In the genomic region with DNA sequence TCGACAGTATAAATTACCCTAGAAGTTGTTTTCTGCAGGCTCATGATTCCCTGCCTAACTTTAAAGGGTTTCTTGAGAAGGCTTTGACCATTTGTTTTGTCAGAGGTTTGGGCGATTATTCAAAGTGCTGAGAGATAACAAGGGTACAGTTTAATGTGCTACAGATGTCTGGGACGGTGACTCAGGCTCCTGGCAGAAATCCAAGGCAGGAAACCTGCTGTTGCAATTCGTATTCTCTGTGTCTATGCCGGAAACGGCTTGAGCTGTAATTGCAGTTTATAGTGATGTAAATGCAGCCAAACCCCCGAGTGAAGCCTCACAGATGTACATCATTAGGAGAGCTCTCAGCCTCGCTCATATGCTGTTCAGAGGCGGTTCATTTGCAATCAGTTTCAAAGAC, we compare ENCODE assay signal across 8 cellular contexts.
DNase-seq lines count a peak whose midpoint lies in the region; ATAC-seq, FAIRE-seq and TF ChIP-seq lines count a peak whose summit lies in the region.

No MANE protein-coding gene starts in this region.

- no peak overlapping the region for H2AK9ac ChIP-seq in IMR-90 (replicated peaks; ENCODE audit: low read depth, low read length, poor library complexity)

- no peak overlapping the region for H3K23ac ChIP-seq in IMR-90 (ENCODE audit: low read depth, low read length)

- no peak overlapping the region for H4K8ac ChIP-seq in IMR-90 (ENCODE audit: low read depth in 2 of 2, low read length in 2 of 2)

- H3K18ac ChIP-seq in IMR-90 (ENCODE audit: low read depth, low read length) = no peak overlapping the region

- H2BK15ac ChIP-seq in IMR-90 (ENCODE audit: low read depth, low read length) = no peak overlapping the region

- peaks cover 18% of the 10 kb centered on the region for H3K4me1 Mint-ChIP-seq in astrocyte (ENCODE audit: low read depth, unreplicated experiment)

- no peak overlapping the region for H2AK5ac ChIP-seq in IMR-90 (ENCODE audit: low read depth, low read length)

- no peak overlapping the region for H2BK20ac ChIP-seq in IMR-90 (ENCODE audit: low read depth, low read length)

- H3K27ac Mint-ChIP-seq in astrocyte (ENCODE audit: unreplicated experiment) = peak overlapping the region; percentile 73

- DNase-seq in ELR (ENCODE audit: low read depth) (peak; percentile 87), IMR-90 (peak; percentile 92), NOMO-1 treated with dmso at 0.1 percent for 144 hours (lab: John Stamatoyannopoulos, UW; ENCODE audit: unreplicated experiment) (peak; percentile 90), astrocyte (ENCODE audit: low read depth) (peak; percentile 99), iPS DF 19.7 (ENCODE audit: low read depth, low spot score) (peak; percentile 76), activated gamma-delta T cell (lab: John Stamatoyannopoulos, UW) (no peak)
- peak; percentile 62 for DNase-seq in stimulated activated CD4-positive, alpha-beta T cell treated with anti-CD3 and anti-CD28 coated beads, Interleukin-15, amount 100 ng/mL, for 24 hours

- H3K4me2 ChIP-seq in IMR-90 (ENCODE audit: low read depth, low read length) (peak overlapping the region; percentile 5; the same call in 1 of the 2 replicates), astrocyte (ENCODE audit: low read length) (peak overlapping the region; percentile 72)

- no peak overlapping the region for H3K4me3 Mint-ChIP-seq in astrocyte (ENCODE audit: unreplicated experiment)

- H3K36me3 ChIP-seq in IMR-90 (ENCODE audit: control insufficient read depth, insufficient read depth, low read length) (no peaks in the 10 kb centered on the region), astrocyte (ENCODE audit: insufficient read depth, low read length) (no peaks in the 10 kb centered on the region)

- H3K4me3 ChIP-seq in IMR-90 (ENCODE audit: insufficient read depth, low read depth, low read length) (no peak overlapping the region), astrocyte (ENCODE audit: insufficient read depth, low read depth, low read length) (no peak overlapping the region)

- no peak for TF ChIP-seq CTCF in IMR-90 (conservative IDR thresholded peaks at IDR 0.05; ENCODE audit: low read depth, low read length)
- TF ChIP-seq CTCF in astrocyte (IDR thresholded peaks at IDR 0.05; ENCODE audit: insufficient read depth, low read depth, low read length) = no peak

- H3K56ac ChIP-seq in IMR-90 (ENCODE audit: extremely low read depth, insufficient read depth, low read length) = no peak overlapping the region

- no peaks in the 10 kb centered on the region for H3K36me3 Mint-ChIP-seq in astrocyte (ENCODE audit: low read depth, unreplicated experiment)

- ATAC-seq in IMR-90 (ENCODE audit: low read depth) = peak; percentile 85
- ATAC-seq in HG02642 (IDR thresholded peaks at IDR 0.05; ENCODE audit: poor library complexity, unreplicated experiment) = no peak

- H3K9ac ChIP-seq in IMR-90 (ENCODE audit: low read depth, low read length) = no peak overlapping the region
- H3K9ac ChIP-seq in astrocyte (ENCODE audit: low read length) = no peak overlapping the region

- no peak overlapping the region for H4K91ac ChIP-seq in IMR-90 (ENCODE audit: insufficient read depth, low read depth, low read length)

- CTCF ChIA-PET in IMR-90 (lab: Yijun Ruan, JAX) = interaction anchor here (0.6 to 1.4 kb wide), 3 partner anchors 8 to 1756 kb away, joined by 3 to 4 read pairs (median 4); no protein-coding TSS in a partner anchor

- H4K5ac ChIP-seq in IMR-90 (ENCODE audit: low read depth, low read length) = no peak overlapping the region

- FAIRE-seq in astrocyte (lab: Jason Lieb, UNC) = peak; percentile 82

- TF ChIP-seq RAD21 in IMR-90 (IDR thresholded peaks at IDR 0.05; ENCODE audit: low read length) = no peak

- H3K27ac ChIP-seq in IMR-90 (ENCODE audit: insufficient read depth, low read length) (no peak overlapping the region), astrocyte (ENCODE audit: low read depth, low read length) (peak overlapping the region; percentile 20)

- H3K4ac ChIP-seq in IMR-90 (ENCODE audit: low read depth, low read length) = no peak overlapping the region

- H2BK120ac ChIP-seq in IMR-90 (ENCODE audit: low read depth, low read length) = no peak overlapping the region

- TF ChIP-seq POLR2A in IMR-90 (IDR thresholded peaks at IDR 0.05; ENCODE audit: low read depth, low read length) = no peak

- no TSS peak for BruUV-seq in IMR-90 (replicated peaks; lab: Mats Ljungman, UMichigan)

- POLR2A ChIA-PET in IMR-90 (lab: Charles Lee; ENCODE audit: unreplicated experiment) = no interaction called here

- no peak overlapping the region for H3K14ac ChIP-seq in IMR-90 (replicated peaks; ENCODE audit: low read depth, low read length)

- 0% methylated on average over 3 of the region's 9 CpGs; no CpG with 5 or more reads in 1 of the 2 experiments for WGBS in IMR-90 (ENCODE audit: extremely low coverage in 2 of 2, insufficient read length in 1 of 2), 2 experiments

- H2BK5ac ChIP-seq in IMR-90 (ENCODE audit: low read depth, low read length, poor library complexity, severe bottlenecking) = no peak overlapping the region

- no peaks in the 10 kb centered on the region for H3K9me1 ChIP-seq in IMR-90 (ENCODE audit: insufficient read depth, low read length)

- intact Hi-C loops in IMR-90 (cut with micrococcal nuclease) = no loop called here

- H3K4me1 ChIP-seq in IMR-90 (ENCODE audit: control insufficient read depth, insufficient read depth, low read length) (no peaks in the 10 kb centered on the region), astrocyte (ENCODE audit: insufficient read depth, low read length) (peaks cover 15% of the 10 kb centered on the region)

- H4K20me1 ChIP-seq in IMR-90 (ENCODE audit: insufficient read depth, low read length) (no peaks in the 10 kb centered on the region), astrocyte (ENCODE audit: insufficient read depth, low read length) (no peaks in the 10 kb centered on the region)

- no peaks in the 10 kb centered on the region for H3K9me3 Mint-ChIP-seq in astrocyte (ENCODE audit: unreplicated experiment)

- dilution Hi-C loops in IMR-90 (cut with HindIII; ENCODE audit: low sequenced_read_pairs, unreplicated experiment) = no loop called here

- in situ Hi-C loops in IMR-90 (cut with MboI; ENCODE audit: low sequenced_read_pairs) = loop anchor here (25.0 kb wide), 2 partner anchors 106 to 731 kb away; no protein-coding TSS in a partner anchor

- H3K27me3 ChIP-seq in IMR-90 (ENCODE audit: control insufficient read depth, insufficient read depth, low read length) (no peaks in the 10 kb centered on the region; the same call in 1 of the 2 replicates), astrocyte (ENCODE audit: insufficient read depth, low read length) (no peaks in the 10 kb centered on the region)

- H3K9me3 ChIP-seq in IMR-90 (ENCODE audit: control insufficient read depth, insufficient read depth, low read length) (no peaks in the 10 kb centered on the region), astrocyte (ENCODE audit: insufficient read depth, low read depth, low read length) (no peaks in the 10 kb centered on the region)

- H3K79me2 ChIP-seq in astrocyte (ENCODE audit: insufficient read depth, low read length) = no peaks in the 10 kb centered on the region

- no peaks in the 10 kb centered on the region for H3K27me3 Mint-ChIP-seq in astrocyte (ENCODE audit: low read depth, unreplicated experiment)

- H2AFZ ChIP-seq in IMR-90 (replicated peaks; ENCODE audit: low read length, poor library complexity) (no peak overlapping the region), astrocyte (ENCODE audit: low read depth, low read length) (peak overlapping the region; percentile 2)

- H3K79me1 ChIP-seq in IMR-90 (ENCODE audit: low read depth in 1 of 2, low read length in 2 of 2) = no peaks in the 10 kb centered on the region

TF ChIP-seq in IMR-90, 13 proteins besides CTCF, POLR2A, EP300 and RAD21:
- peak; percentile 90 for TF ChIP-seq CEBPB (IDR thresholded peaks at IDR 0.05; ENCODE audit: low read depth, low read length)
- TF ChIP-seq FOS (IDR thresholded peaks at IDR 0.05; ENCODE audit: low read depth, low read length) = peak; percentile 54; the same call in 1 of the 2 replicates
- no peak for TF ChIP-seq BHLHE40 (IDR thresholded peaks at IDR 0.05; ENCODE audit: low read depth, low read length)
TF ChIP-seq in IMR-90: peak in this region for 2.
